ENCODE assay signal across 17 cellular contexts in genomic region chr6:42250509-42250908, GRCh38. TPM values are rescaled to one million over a fixed set of nuclear protein-coding genes. Genes with fewer than 3 reads are reported as not detected.
DNase-seq lines count a peak whose midpoint lies in the region; ATAC-seq and TF ChIP-seq lines count a peak whose summit lies in the region.
"Had no signal": no experiment of that assay in that cellular context is flagged by ENCODE, and none has a peak within 500 bp of the region (broad histone marks: within the 10 kb centered on the region; RNA-seq: fewer than 3 reads in every experiment).

No MANE protein-coding gene starts in this region.

- no peak overlapping the region for H3K27ac ChIP-seq in mesenchymal stem cell (ENCODE audit: low read length, poor library complexity, severe bottlenecking)
- no peak overlapping the region for H3K27ac ChIP-seq in SK-N-SH (ENCODE audit: low read depth in 2 of 2, low read length in 1 of 2)
- H3K27ac ChIP-seq: 22Rv1, BLaER1, SK-N-MC had no signal

- H2BK15ac ChIP-seq in mesenchymal stem cell (ENCODE audit: low read depth, poor library complexity, severe bottlenecking), result no peak overlapping the region

- no peaks in the 10 kb centered on the region for H3K79me2 ChIP-seq in SK-N-SH (ENCODE audit: insufficient read depth)

- CTCF ChIA-PET in SK-N-SH (lab: Yijun Ruan, JAX), result no interaction called here

- TF ChIP-seq EP300 in SK-N-SH (IDR thresholded peaks at IDR 0.05; ENCODE audit: borderline replicate concordance in 1 of 2, low read depth in 1 of 2, low read length in 1 of 2), result no peak

- WGBS in mesenchymal stem cell, result 71% methylated on average over 5 of the region's 5 CpGs
- 94% methylated on average over 5 of the region's 5 CpGs for WGBS in SK-N-SH (ENCODE audit: low lambda C conversion rate)

- H3K9me2 ChIP-seq in SK-N-SH, result no peaks in the 10 kb centered on the region

- POLR2A ChIA-PET in SK-N-SH (lab: Yijun Ruan, JAX), result no interaction called here

- no peak overlapping the region for H2BK120ac ChIP-seq in mesenchymal stem cell (ENCODE audit: low read depth, low read length)

- H3K4me1 ChIP-seq in mesenchymal stem cell (ENCODE audit: control insufficient read depth, insufficient read depth, low read depth, low read length) (peaks cover 8% of the 10 kb centered on the region), SK-N-SH (ENCODE audit: control insufficient read depth in 1 of 2, insufficient read depth in 2 of 2, low read depth in 1 of 2, low read length in 1 of 2) (peaks cover 12 to 21% of the 10 kb centered on the region in 2 experiments; a peak in 1 of 4 replicates)

- no peak overlapping the region for H4K91ac ChIP-seq in mesenchymal stem cell (ENCODE audit: low read length)

- no peak overlapping the region for H2BK5ac ChIP-seq in mesenchymal stem cell (ENCODE audit: low read depth, low read length, poor library complexity, severe bottlenecking)

- DNase-seq in DMS 273 (lab: John Stamatoyannopoulos, UW; ENCODE audit: unreplicated experiment), result peak; percentile 62
- DNase-seq in DMS 273 treated with DMSO at 0.1 percent for 48 hours (lab: John Stamatoyannopoulos, UW), result no peak
- DNase-seq in NCI-H1417 (lab: John Stamatoyannopoulos, UW), result peak in 2 of 3 experiments; percentile 69 to 82
- peak; percentile 82 for DNase-seq in NCI-H82 treated with DMSO at 0.1 percent for 48 hours (lab: John Stamatoyannopoulos, UW; ENCODE audit: unreplicated experiment)
- no peak for DNase-seq in mesenchymal stem cell
- DNase-seq in SK-N-SH, result no peak
- DNase-seq in NCI-H226, result no peak
- DNase-seq: CD8-positive, alpha-beta memory T cell; HCEC 1CT; NCI-H1694; NCI-H2107; NCI-H510A treated with DMSO at 0.1 percent for 48 hours; PC-3 had no signal

- no peak overlapping the region for H3K4ac ChIP-seq in mesenchymal stem cell (ENCODE audit: low read depth in 1 of 2, low read length in 2 of 2)

- H4K20me1 ChIP-seq in SK-N-SH (ENCODE audit: insufficient read depth), result no peaks in the 10 kb centered on the region
- H4K20me1 ChIP-seq: BLaER1 had no signal

- H3K23ac ChIP-seq in mesenchymal stem cell (ENCODE audit: low read length in 2 of 2), result no peak overlapping the region

- H3K79me1 ChIP-seq in mesenchymal stem cell (replicated peaks; ENCODE audit: low read length, poor library complexity, severe bottlenecking), result no peaks in the 10 kb centered on the region

- no peak overlapping the region for H2BK12ac ChIP-seq in mesenchymal stem cell (ENCODE audit: low read length in 2 of 2)

- ATAC-seq in HG02852 (IDR thresholded peaks at IDR 0.05; ENCODE audit: unreplicated experiment), result no peak
- ATAC-seq: PC-3 had no signal

- no peaks in the 10 kb centered on the region for H3K27me3 ChIP-seq in mesenchymal stem cell (ENCODE audit: control insufficient read depth in 1 of 2, insufficient read depth in 1 of 2, low read length in 2 of 2)
- H3K27me3 ChIP-seq in SK-N-SH (ENCODE audit: insufficient read depth), result no peaks in the 10 kb centered on the region
- H3K27me3 ChIP-seq: BLaER1 had no signal

- H3K36me3 ChIP-seq in mesenchymal stem cell (ENCODE audit: control insufficient read depth in 1 of 2, insufficient read depth in 2 of 2, low read depth in 1 of 2, low read length in 2 of 2) (peaks cover 42 to 56% of the 10 kb centered on the region in 2 experiments), SK-N-SH (replicated peaks in 1 of 2; ENCODE audit: control insufficient read depth in 1 of 2, insufficient read depth in 2 of 2, low read length in 1 of 2) (peaks cover 24 to 42% of the 10 kb centered on the region in 2 experiments)

- no peak overlapping the region for H3K14ac ChIP-seq in mesenchymal stem cell (ENCODE audit: low read length in 2 of 2)

- H3K9me3 ChIP-seq in mesenchymal stem cell (ENCODE audit: control insufficient read depth, low read length) (no peaks in the 10 kb centered on the region), SK-N-SH (no peaks in the 10 kb centered on the region)
- H3K9me3 ChIP-seq: BLaER1 had no signal

- H3K18ac ChIP-seq in mesenchymal stem cell (ENCODE audit: low read depth in 1 of 2, low read length in 2 of 2), result no peak overlapping the region

- H3K4me3 ChIP-seq in mesenchymal stem cell (ENCODE audit: insufficient read depth in 1 of 2, low read depth in 1 of 2, low read length in 2 of 2) (no peak overlapping the region), SK-N-SH (ENCODE audit: low read depth in 2 of 2, low read length in 1 of 2) (no peak overlapping the region)
- H3K4me3 ChIP-seq: BLaER1, SK-N-MC had no signal

- H4K8ac ChIP-seq in mesenchymal stem cell (ENCODE audit: low read length), result no peak overlapping the region

- H3K4me2 ChIP-seq in mesenchymal stem cell (ENCODE audit: low read length, poor library complexity, severe bottlenecking) (no peak overlapping the region), SK-N-SH (no peak overlapping the region)
- H3K4me2 ChIP-seq: BLaER1 had no signal

- no peak for TF ChIP-seq CTCF in SK-N-SH (IDR thresholded peaks at IDR 0.05)

- H2AK5ac ChIP-seq in mesenchymal stem cell (ENCODE audit: low read length, severe bottlenecking), result no peak overlapping the region

- no peak for TF ChIP-seq RAD21 in SK-N-SH (IDR thresholded peaks at IDR 0.05; ENCODE audit: low read length)

- no peaks in the 10 kb centered on the region for H3F3A ChIP-seq in SK-N-SH (replicated peaks; ENCODE audit: insufficient read depth)

- H2AFZ ChIP-seq in mesenchymal stem cell (ENCODE audit: low read depth, low read length) (no peak overlapping the region), SK-N-SH (ENCODE audit: low read depth) (no peak overlapping the region)

- H3K9ac ChIP-seq in mesenchymal stem cell (ENCODE audit: low read length), result peak overlapping the region; percentile 13
- no peak overlapping the region for H3K9ac ChIP-seq in SK-N-SH
- H3K9ac ChIP-seq: BLaER1 had no signal

TF ChIP-seq in SK-N-SH, 30 proteins besides CTCF, POLR2A, EP300 and RAD21:
- TF ChIP-seq SMC3 (IDR thresholded peaks at IDR 0.05; ENCODE audit: low read depth, low read length), result no peak
- no peak for TF ChIP-seq RXRA (IDR thresholded peaks at IDR 0.05; ENCODE audit: borderline replicate concordance, low read depth)
- TF ChIP-seq TCF12 (IDR thresholded peaks at IDR 0.05), result no peak
- TF ChIP-seq TAF1 (IDR thresholded peaks at IDR 0.05; ENCODE audit: borderline replicate concordance, low read depth, low read length), result no peak
- TF ChIP-seq ELF1 (IDR thresholded peaks at IDR 0.05), result no peak
- TF ChIP-seq POLR2AphosphoS5 (IDR thresholded peaks at IDR 0.05; ENCODE audit: low read depth, low read length), result no peak
- TF ChIP-seq JUND (IDR thresholded peaks at IDR 0.05), result no peak
- no peak for TF ChIP-seq NFIC (IDR thresholded peaks at IDR 0.05; ENCODE audit: borderline replicate concordance)
- no peak for TF ChIP-seq GABPA (IDR thresholded peaks at IDR 0.05; ENCODE audit: low read depth)
- TF ChIP-seq FOXJ3 (CRISPR knock-in tag; IDR thresholded peaks at IDR 0.05), result no peak
- TF ChIP-seq NRF1 (IDR thresholded peaks at IDR 0.05; ENCODE audit: low read depth, low read length), result no peak
- TF ChIP-seq RCOR1 (IDR thresholded peaks at IDR 0.05; ENCODE audit: low read length), result no peak
- TF ChIP-seq TEAD4 (IDR thresholded peaks at IDR 0.05; ENCODE audit: borderline replicate concordance, insufficient read depth), result no peak
- no peak for TF ChIP-seq REST (IDR thresholded peaks at IDR 0.05; ENCODE audit: low read depth, low read length)
- no peak for TF ChIP-seq FOSL2 (IDR thresholded peaks at IDR 0.05; ENCODE audit: borderline replicate concordance, low read depth)
- no peak for TF ChIP-seq MAX (IDR thresholded peaks at IDR 0.05; ENCODE audit: low read depth)
TF ChIP-seq in SK-N-SH: peak in this region for 0.

RNA-seq across cellular contexts. Expression of gene MRPS10, which starts 32.8 kb away (rescaled TPM):
- 39.7 TPM for polyA plus RNA-seq in mesenchymal stem cell (2013, experiment 1 of 2)
- polyA plus RNA-seq in mesenchymal stem cell (2013, experiment 2 of 2), result 41.1 TPM
- polyA plus RNA-seq in SK-N-SH (2012; rRNA removed), result 29.8 and 35.5 TPM in 2 replicates
- polyA plus RNA-seq in SK-N-SH (2012; cell fraction: cytosol; rRNA removed), result 47.9 and 55.7 TPM in 2 replicates
- polyA plus RNA-seq in SK-N-SH (2012; cell fraction: nucleus; rRNA removed), result 6.6 and 12.2 TPM in 2 replicates

RNA-seq across cellular contexts. Expression of gene GUCA1B, which starts 55.8 kb away (rescaled TPM):
- polyA plus RNA-seq in mesenchymal stem cell (2013, experiment 1 of 2), result 0.32 TPM
- 0.29 TPM for polyA plus RNA-seq in mesenchymal stem cell (2013, experiment 2 of 2)
- 1.0 and 1.2 TPM in 2 replicates for polyA plus RNA-seq in SK-N-SH (2012; rRNA removed)
- polyA plus RNA-seq in SK-N-SH (2012; cell fraction: cytosol; rRNA removed), result 0.51 and 0.79 TPM in 2 replicates
- 2.2 and 2.4 TPM in 2 replicates for polyA plus RNA-seq in SK-N-SH (2012; cell fraction: nucleus; rRNA removed)
- polyA plus RNA-seq: CD8-positive, alpha-beta memory T cell had no signal

Comparison
In these comparisons a context has a peak if more than half of its experiments do, and no peak if none do; other contexts are left out.
1. DNase-seq: peak in DMS 273 (single experiment), NCI-H1417 (2 of 3) and NCI-H82 treated with DMSO at 0.1 percent for 48 hours (single experiment); none in DMS 273 treated with DMSO at 0.1 percent for 48 hours (single experiment), mesenchymal stem cell (single experiment), SK-N-SH (single experiment) and NCI-H226 (single experiment).